Comparison of ENCODE assay signal across 21 cellular contexts in genomic region chr5:42808888-42809611, GRCh38. TPM values are rescaled to one million over a fixed set of nuclear protein-coding genes. Genes with fewer than 3 reads are reported as not detected.
DNase-seq lines count a peak whose midpoint lies in the region; ATAC-seq and TF ChIP-seq lines count a peak whose summit lies in the region.
"Had no signal": no experiment of that assay in that cellular context is flagged by ENCODE, and none has a peak within 500 bp of the region (broad histone marks: within the 10 kb centered on the region; RNA-seq: fewer than 3 reads in every experiment).

No MANE protein-coding gene starts in this region.

- H3K4me1 ChIP-seq in mammary epithelial cell (ENCODE audit: insufficient read depth, low read length) (no peaks in the 10 kb centered on the region), transverse colon (peaks cover 0 to 40% (median 3%) of the 10 kb centered on the region in 4 donors)
- no peaks in the 10 kb centered on the region for H3K4me1 ChIP-seq in CD8-positive, alpha-beta T cell (ENCODE audit: insufficient read depth, low read length)
- H3K4me1 ChIP-seq: BE2C, tibial artery had no signal

- intact Hi-C loops in MCF 10A (cut with micrococcal nuclease) (no loop called here), mammary epithelial cell (cut with micrococcal nuclease) (no loop called here), transverse colon (cut with DNase I; ENCODE audit: low total_unique reads) (no loop called here), Calu3 (cut with micrococcal nuclease; ENCODE audit: unreplicated experiment) (loop anchor here (5.0 kb wide), 1 partner anchor 78 kb away; no protein-coding TSS in a partner anchor), natural killer cell (cut with micrococcal nuclease) (no loop called here)
- intact Hi-C loops in CD8-positive, alpha-beta T cell (cut with DNase I, micrococcal nuclease): no loop called here

- no peak overlapping the region for H2AFZ ChIP-seq in mammary epithelial cell (ENCODE audit: low read depth, low read length)

- 69% methylated on average over 3 of the region's 4 CpGs for WGBS in mammary epithelial cell (ENCODE audit: low coverage, missing lambda C conversion rate)
- WGBS in transverse colon (ENCODE audit: low coverage in 1 of 2), 2 donors: 75% methylated on average over 2 to 4 of the region's 4 CpGs

- no peak overlapping the region for H3K27ac Mint-ChIP-seq in MCF 10A (ENCODE audit: low read depth, unreplicated experiment)
- no peak overlapping the region for H3K27ac Mint-ChIP-seq in Calu3 (ENCODE audit: unreplicated experiment)
- no peak overlapping the region for H3K27ac Mint-ChIP-seq in natural killer cell
- H3K27ac Mint-ChIP-seq in CD8-positive, alpha-beta T cell: no peak overlapping the region
- H3K27ac Mint-ChIP-seq: memory B cell; T-helper 1 cell treated with Interleukin-12 subunit alpha and Interleukin-12 subunit beta and Interleukin-4 antibody, amounts not matched to agents 30 μg/mL and 1 μg/mL, for 36 hours had no signal

- ATAC-seq in natural killer cell: no peak
- no peak for ATAC-seq in CD8-positive, alpha-beta T cell
- ATAC-seq: activated CD4-positive, CD25-positive, alpha-beta regulatory T cell treated with anti-CD3 and anti-CD28 coated beads, Interleukin-2, amount 50 U/mL, for 24 hours had no signal

- no peak for TF ChIP-seq POLR2A in transverse colon (IDR thresholded peaks at IDR 0.05)

- no peaks in the 10 kb centered on the region for H3K9me3 ChIP-seq in mammary epithelial cell (replicated peaks; ENCODE audit: insufficient read depth, low read length)
- H3K9me3 ChIP-seq in transverse colon: no peaks in the 10 kb centered on the region
- no peaks in the 10 kb centered on the region for H3K9me3 ChIP-seq in CD8-positive, alpha-beta T cell (ENCODE audit: low read length)
- H3K9me3 ChIP-seq: BE2C, tibial artery had no signal

- in situ Hi-C loops in mammary epithelial cell (cut with MboI; ENCODE audit: low sequenced_read_pairs in 2 of 2) (no loop called here), transverse colon (cut with MboI; ENCODE audit: low pct_ligation_motif_present in 1 of 4, low pct_unique_long_range_greater_than_20kb in 1 of 4, low sequenced_read_pairs in 3 of 4) (no loop called here)

- no peak for DNase-seq in MCF 10A (ENCODE audit: unreplicated experiment)
- no peak for DNase-seq in mammary epithelial cell
- peak; percentile 41 for DNase-seq in pons (ENCODE audit: low spot score)
- DNase-seq in transverse colon: no peak
- no peak for DNase-seq in Calu3
- no peak for DNase-seq in natural killer cell
- DNase-seq in CD8-positive, alpha-beta T cell: no peak
- DNase-seq: amniotic stem cell; BE2C; GDM1; NCI-H1694; SHP77; stimulated activated CD4-positive, alpha-beta T cell treated with anti-CD3 and anti-CD28 coated beads, Interleukin-4, amount 100 ng/mL, for 4 hours; stimulated activated CD8-positive, alpha-beta memory T cell treated with anti-CD3 and anti-CD28 coated beads, Interleukin-4, amount 100 ng/mL, for 48 hours; tibial artery had no signal

- no peak overlapping the region for H3K4me2 ChIP-seq in mammary epithelial cell (ENCODE audit: insufficient read depth, low read depth, low read length)

- dilution Hi-C loops in mammary epithelial cell (cut with HindIII; ENCODE audit: low sequenced_read_pairs): no loop called here

- no peaks in the 10 kb centered on the region for H3K9me3 Mint-ChIP-seq in MCF 10A (ENCODE audit: unreplicated experiment)
- no peaks in the 10 kb centered on the region for H3K9me3 Mint-ChIP-seq in Calu3 (ENCODE audit: low read depth, unreplicated experiment)
- H3K9me3 Mint-ChIP-seq in natural killer cell: no peaks in the 10 kb centered on the region
- no peaks in the 10 kb centered on the region for H3K9me3 Mint-ChIP-seq in CD8-positive, alpha-beta T cell
- H3K9me3 Mint-ChIP-seq: memory B cell; T-helper 1 cell treated with Interleukin-12 subunit alpha and Interleukin-12 subunit beta and Interleukin-4 antibody, amounts not matched to agents 30 μg/mL and 1 μg/mL, for 36 hours had no signal

- H3K4me3 ChIP-seq in mammary epithelial cell (replicated peaks in 1 of 3; ENCODE audit: insufficient read depth in 1 of 3, low read depth in 2 of 3, low read length in 3 of 3): no peak overlapping the region
- peak overlapping the region; percentile 11 to 63 (median 33) for H3K4me3 ChIP-seq in transverse colon
- H3K4me3 ChIP-seq in CD8-positive, alpha-beta T cell (ENCODE audit: low read depth, low read length): no peak overlapping the region

- H3K4me3 Mint-ChIP-seq in MCF 10A (ENCODE audit: unreplicated experiment): peak overlapping the region; percentile 65
- H3K4me3 Mint-ChIP-seq in Calu3 (ENCODE audit: low read depth, unreplicated experiment): no peak overlapping the region
- H3K4me3 Mint-ChIP-seq in natural killer cell: no peak overlapping the region
- H3K4me3 Mint-ChIP-seq in CD8-positive, alpha-beta T cell: no peak overlapping the region
- H3K4me3 Mint-ChIP-seq: memory B cell; T-helper 1 cell treated with Interleukin-12 subunit alpha and Interleukin-12 subunit beta and Interleukin-4 antibody, amounts not matched to agents 30 μg/mL and 1 μg/mL, for 36 hours had no signal

- no peak for TF ChIP-seq EP300 in transverse colon (IDR thresholded peaks at IDR 0.05; ENCODE audit: low read depth)

- no peaks in the 10 kb centered on the region for H3K27me3 Mint-ChIP-seq in MCF 10A (ENCODE audit: insufficient read depth, unreplicated experiment)
- H3K27me3 Mint-ChIP-seq in Calu3 (ENCODE audit: unreplicated experiment): no peaks in the 10 kb centered on the region
- H3K27me3 Mint-ChIP-seq in natural killer cell (ENCODE audit: low read depth in 2 of 2): no peaks in the 10 kb centered on the region
- no peaks in the 10 kb centered on the region for H3K27me3 Mint-ChIP-seq in CD8-positive, alpha-beta T cell (ENCODE audit: low read depth)
- H3K27me3 Mint-ChIP-seq: memory B cell had no signal

- no peak overlapping the region for H3K9ac ChIP-seq in mammary epithelial cell (ENCODE audit: insufficient read depth, low read length)

- POLR2A ChIA-PET in MCF 10A (lab: Yijun Ruan, JAX): interaction anchor here (0.8 to 5.5 kb wide), 5 partner anchors 9 to 78 kb away, joined by 3 to 61 read pairs (median 45); no protein-coding TSS in a partner anchor
- POLR2A ChIA-PET in CD8-positive, alpha-beta T cell (lab: Charles Lee): no interaction called here

- H3K27me3 ChIP-seq in mammary epithelial cell (ENCODE audit: insufficient read depth, low read length): no peaks in the 10 kb centered on the region
- H3K27me3 ChIP-seq in layer of hippocampus (ENCODE audit: control insufficient read depth, insufficient read depth, low read length): no peaks in the 10 kb centered on the region
- H3K27me3 ChIP-seq in transverse colon: no peaks in the 10 kb centered on the region
- H3K27me3 ChIP-seq in CD8-positive, alpha-beta T cell (ENCODE audit: insufficient read depth, low read length): no peaks in the 10 kb centered on the region
- H3K27me3 ChIP-seq: tibial artery had no signal

- H3K27ac ChIP-seq in mammary epithelial cell (ENCODE audit: insufficient read depth, low read depth, low read length): no peak overlapping the region
- H3K27ac ChIP-seq in layer of hippocampus (ENCODE audit: low read depth, low read length): peak overlapping the region; percentile 12
- H3K27ac ChIP-seq in transverse colon: peak overlapping the region in 3 of 4 donors; percentile 9 to 33 (median 18)
- H3K27ac ChIP-seq in CD8-positive, alpha-beta T cell (ENCODE audit: low read depth, low read length): no peak overlapping the region
- H3K27ac ChIP-seq: 22Rv1, tibial artery had no signal

- H4K20me1 ChIP-seq in mammary epithelial cell (ENCODE audit: insufficient read depth, low read length): no peaks in the 10 kb centered on the region

- BruUV-seq in MCF 10A (replicated peaks; lab: Mats Ljungman, UMichigan) (no TSS peak), mammary epithelial cell (replicated peaks; lab: Mats Ljungman, UMichigan) (no TSS peak), Calu3 (replicated peaks; lab: Mats Ljungman, UMichigan) (no TSS peak)

- TF ChIP-seq CTCF in MCF 10A (IDR thresholded peaks at IDR 0.05; ENCODE audit: unreplicated experiment): no peak
- no peak for TF ChIP-seq CTCF in mammary epithelial cell (conservative IDR thresholded peaks at IDR 0.05 in 1 of 2, IDR thresholded peaks at IDR 0.05 in 1 of 2; ENCODE audit: extremely low read depth in 1 of 2, insufficient read depth in 1 of 2, low read depth in 1 of 2, low read length in 2 of 2)
- TF ChIP-seq CTCF in transverse colon (IDR thresholded peaks at IDR 0.05): no peak
- TF ChIP-seq CTCF in Calu3 (IDR thresholded peaks at IDR 0.05; ENCODE audit: unreplicated experiment): no peak
- no peak for TF ChIP-seq CTCF in natural killer cell (IDR thresholded peaks at IDR 0.05)
- TF ChIP-seq CTCF in CD8-positive, alpha-beta T cell (IDR thresholded peaks at IDR 0.05): no peak

- no peaks in the 10 kb centered on the region for H3K79me2 ChIP-seq in mammary epithelial cell (ENCODE audit: insufficient read depth, low read length)

- H3K36me3 ChIP-seq in mammary epithelial cell (ENCODE audit: insufficient read depth, low read length): no peaks in the 10 kb centered on the region
- H3K36me3 ChIP-seq in transverse colon: peaks cover 0 to 25% (median 7%) of the 10 kb centered on the region in 4 donors
- no peaks in the 10 kb centered on the region for H3K36me3 ChIP-seq in CD8-positive, alpha-beta T cell (ENCODE audit: insufficient read depth, low read length)
- H3K36me3 ChIP-seq: BE2C had no signal

- CTCF ChIA-PET in MCF 10A (lab: Yijun Ruan, JAX): interaction anchor here (0.6 to 3.5 kb wide), 3 partner anchors 80 to 562 kb away, joined by 4 to 29 read pairs (median 5); no protein-coding TSS in a partner anchor
- CTCF ChIA-PET in mammary epithelial cell (lab: Charles Lee; ENCODE audit: low non-redundant PET): no interaction called here
- CTCF ChIA-PET in Calu3 (lab: Charles Lee): no interaction called here
- CTCF ChIA-PET in CD8-positive, alpha-beta T cell (lab: Charles Lee): interaction anchor here (1.0 kb wide), 1 partner anchor 11 kb away, joined by 4 read pairs; no protein-coding TSS in a partner anchor

- H3K4me1 Mint-ChIP-seq in MCF 10A (ENCODE audit: insufficient read depth, unreplicated experiment) (peaks cover 18% of the 10 kb centered on the region), Calu3 (ENCODE audit: low read depth, unreplicated experiment) (peaks cover 14% of the 10 kb centered on the region), natural killer cell (no peaks in the 10 kb centered on the region)
- H3K4me1 Mint-ChIP-seq in CD8-positive, alpha-beta T cell (ENCODE audit: low read depth): peaks cover 4% of the 10 kb centered on the region
- H3K4me1 Mint-ChIP-seq: memory B cell had no signal

- peaks cover 33% of the 10 kb centered on the region for H3K36me3 Mint-ChIP-seq in MCF 10A (ENCODE audit: insufficient read depth, unreplicated experiment)
- no peaks in the 10 kb centered on the region for H3K36me3 Mint-ChIP-seq in Calu3 (ENCODE audit: insufficient read depth, unreplicated experiment)
- no peaks in the 10 kb centered on the region for H3K36me3 Mint-ChIP-seq in natural killer cell
- no peaks in the 10 kb centered on the region for H3K36me3 Mint-ChIP-seq in CD8-positive, alpha-beta T cell
- H3K36me3 Mint-ChIP-seq: memory B cell had no signal

RNA-seq across cellular contexts. Expression of gene SELENOP, which starts 2.6 kb away (rescaled TPM):
- 5.8 and 8.3 TPM in 2 replicates for total RNA-seq in MCF 10A (2022)
- total RNA-seq in mammary epithelial cell: 10 to 100 TPM in 1 of 2 donors, 1 to 10 TPM in 1; 6.9 to 29.8 TPM
- polyA plus RNA-seq in mammary epithelial cell: 0.57 TPM
- polyA minus RNA-seq in mammary epithelial cell: not detected
- 1,000 to 10,000 TPM in 1 of 4 donors, 100 to 1,000 TPM in 3; 129 to 1,504 (median 872) TPM for total RNA-seq in transverse colon
- 2.0 and 4.9 TPM in 2 replicates for total RNA-seq in Calu3 (2022)
- 1 to 10 TPM in 2 of 3 donors, under 1 TPM in 1; 0.75 to 1.8 (median 1.1) TPM for total RNA-seq in natural killer cell
- total RNA-seq in CD8-positive, alpha-beta T cell: under 1 TPM in 1 of 2 experiments, not detected in 1; 0.44 TPM

RNA-seq across cellular contexts. Expression of gene CCDC152, which starts 52.4 kb away (rescaled TPM):
- total RNA-seq in MCF 10A (2022) (not detected in 2 replicates), mammary epithelial cell (under 1 TPM in 1 of 2 donors, not detected in 1; 0.33 TPM), transverse colon (under 1 TPM in 1 of 4 donors, not detected in 3; 0.48 TPM), Calu3 (2022) (15.7 and 16.3 TPM in 2 replicates), natural killer cell (1 to 10 TPM; 4.0 to 4.9 (median 4.0) TPM)
- 1.0 TPM for polyA plus RNA-seq in mammary epithelial cell
- polyA minus RNA-seq in mammary epithelial cell: 0.10 TPM
- total RNA-seq in CD8-positive, alpha-beta T cell: 1 to 10 TPM; 1.6 to 2.9 TPM
- total RNA-seq: NCI-H460 had no signal

Comparison
In these comparisons a context has a peak if more than half of its experiments do, and no peak if none do; other contexts are left out.
1. CTCF ChIA-PET loops: an anchor here in MCF 10A (0.6 to 3.5 kb wide) and CD8-positive, alpha-beta T cell (1.0 kb wide); none called in mammary epithelial cell and Calu3.
2. H3K27ac ChIP-seq: peak in layer of hippocampus (single experiment) and transverse colon (3 of 4); none in mammary epithelial cell (single experiment) and CD8-positive, alpha-beta T cell (single experiment).
3. H3K4me3 ChIP-seq: peak in transverse colon (4 of 4); none in mammary epithelial cell (0 of 3) and CD8-positive, alpha-beta T cell (single experiment).
4. RNA of gene SELENOP, which starts 2.6 kb away (total RNA-seq): 129 to 1,504 TPM in transverse colon; 6.9 to 29.8 TPM in mammary epithelial cell, 5.8 to 8.3 TPM in MCF 10A, 2.0 to 4.9 TPM in Calu3, 0.75 to 1.8 TPM in natural killer cell and 0.44 TPM in CD8-positive, alpha-beta T cell; every median in the first group is over 4 times any median in the second.